21 cellular contexts compared by ENCODE assay signal in the genomic region with DNA sequence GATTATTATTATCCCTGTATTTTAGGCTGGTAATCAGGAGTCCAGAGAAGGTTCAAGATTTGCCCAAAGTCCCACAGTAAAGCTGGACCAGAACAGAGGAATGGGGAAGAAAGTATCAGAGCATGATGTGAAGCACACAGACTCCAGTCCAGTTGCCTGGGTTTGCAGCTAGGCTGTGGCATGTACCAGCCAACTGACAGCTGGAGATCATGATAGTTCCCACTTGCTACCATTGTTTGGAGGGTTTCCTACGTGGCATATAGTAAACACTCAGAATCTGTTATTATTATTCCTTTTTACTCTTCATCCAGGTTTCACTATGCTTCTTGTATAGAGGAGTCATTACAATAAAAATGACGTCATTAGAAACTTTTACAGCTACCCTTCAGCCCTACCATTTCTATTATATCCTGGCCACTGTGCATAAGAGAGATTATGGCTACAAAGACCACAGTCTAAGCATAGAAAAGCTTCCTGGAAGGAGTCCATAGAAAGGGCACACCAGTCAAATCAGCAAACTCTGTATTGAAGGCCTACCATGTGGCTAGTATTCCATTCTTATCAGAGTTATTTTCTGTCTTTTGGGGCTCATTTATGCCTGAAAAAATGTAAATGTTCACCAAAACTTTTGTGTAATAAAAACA.
DNase-seq lines count a peak whose midpoint lies in the region; ATAC-seq and TF ChIP-seq lines count a peak whose summit lies in the region.
"Had no signal": no experiment of that assay in that cellular context is flagged by ENCODE, and none has a peak within 500 bp of the region (broad histone marks: within the 10 kb centered on the region; RNA-seq: fewer than 3 reads in every experiment).

No MANE protein-coding gene starts in this region.

- H3K4me1 Mint-ChIP-seq in activated CD4-positive, alpha-beta T cell treated with anti-CD3 and anti-CD28 coated beads for 36 hours, result no peaks in the 10 kb centered on the region

- TF ChIP-seq CTCF in left ventricle myocardium inferior (IDR thresholded peaks at IDR 0.05; ENCODE audit: borderline replicate concordance), result no peak

- H3K4me1 ChIP-seq in left ventricle myocardium inferior, result peaks cover 26% of the 10 kb centered on the region
- H3K4me1 ChIP-seq: A549 had no signal

- POLR2A ChIA-PET in activated CD4-positive, alpha-beta T cell treated with anti-CD3 and anti-CD28 coated beads for 36 hours (lab: Charles Lee), result no interaction called here

- CTCF ChIA-PET in activated CD4-positive, alpha-beta T cell treated with anti-CD3 and anti-CD28 coated beads for 36 hours (lab: Charles Lee), result interaction anchor here (0.6 to 0.9 kb wide), 2 partner anchors 9 to 11 kb away, joined by 3 read pairs; no protein-coding TSS in a partner anchor

- H3K9me3 ChIP-seq in left ventricle myocardium inferior (replicated peaks), result no peaks in the 10 kb centered on the region
- H3K9me3 ChIP-seq in MG63, result no peaks in the 10 kb centered on the region
- H3K9me3 ChIP-seq: A549 had no signal

- peak overlapping the region; percentile 48 for H3K27ac ChIP-seq in left ventricle myocardium inferior (replicated peaks)
- H3K27ac ChIP-seq: A549, KMS-11 had no signal

- no peak overlapping the region for H3K4me3 Mint-ChIP-seq in activated CD4-positive, alpha-beta T cell treated with anti-CD3 and anti-CD28 coated beads for 36 hours
- H3K4me3 Mint-ChIP-seq: CD4-positive, alpha-beta memory T cell; T-cell had no signal

- ATAC-seq in Right ventricle myocardium superior (ENCODE audit: poor library complexity) (no peak), GM18511 (IDR thresholded peaks at IDR 0.05; ENCODE audit: unreplicated experiment) (no peak)
- no peak for ATAC-seq in activated CD4-positive, alpha-beta T cell treated with anti-CD3 and anti-CD28 coated beads for 36 hours
- ATAC-seq: A549, HCT116, Panc1, SK-N-SH treated with all-trans-retinoic acid at 6 μM for 48 hours, T-cell had no signal

- H3K4me3 ChIP-seq in left ventricle myocardium inferior (no peak overlapping the region), MG63 (no peak overlapping the region)
- H3K4me3 ChIP-seq: A549 had no signal

- H3K36me3 Mint-ChIP-seq in activated CD4-positive, alpha-beta T cell treated with anti-CD3 and anti-CD28 coated beads for 36 hours (ENCODE audit: low read depth), result no peaks in the 10 kb centered on the region
- H3K36me3 Mint-ChIP-seq: CD4-positive, alpha-beta memory T cell; T-cell had no signal

- no peak for DNase-seq in left ventricle myocardium inferior
- no peak for DNase-seq in Right ventricle myocardium superior
- peak; percentile 1 for DNase-seq in OCI-M1 (lab: John Stamatoyannopoulos, UW)
- peak; percentile 79 for DNase-seq in myocyte (ENCODE audit: low read depth)
- no peak for DNase-seq in activated CD4-positive, alpha-beta T cell treated with anti-CD3 and anti-CD28 coated beads for 36 hours
- DNase-seq in MG63, result no peak
- DNase-seq: CD4-positive, alpha-beta memory T cell; DMS53; EL; GOT3; NCI-H146; NCI-H2081 treated with DMSO at 0.1 percent for 48 hours; NCI-H748 treated with DMSO at 0.1 percent for 48 hours; SHP77 treated with DMSO at 0.1 percent for 48 hours; T-cell had no signal

- no peaks in the 10 kb centered on the region for H3K9me3 Mint-ChIP-seq in activated CD4-positive, alpha-beta T cell treated with anti-CD3 and anti-CD28 coated beads for 36 hours (ENCODE audit: low read depth)
- H3K9me3 Mint-ChIP-seq: CD4-positive, alpha-beta memory T cell; T-cell had no signal

- no peaks in the 10 kb centered on the region for H3K36me3 ChIP-seq in left ventricle myocardium inferior
- H3K36me3 ChIP-seq in MG63, result no peaks in the 10 kb centered on the region

- H3K27me3 ChIP-seq in left ventricle myocardium inferior (ENCODE audit: low read depth) (no peaks in the 10 kb centered on the region), MG63 (no peaks in the 10 kb centered on the region)

- intact Hi-C loops in left ventricle myocardium inferior (cut with micrococcal nuclease) (no loop called here), Right ventricle myocardium superior (cut with DNase I) (no loop called here)
- intact Hi-C loops in activated CD4-positive, alpha-beta T cell treated with anti-CD3 and anti-CD28 coated beads for 36 hours (cut with DNase I, micrococcal nuclease), result no loop called here

- H3K27me3 Mint-ChIP-seq in activated CD4-positive, alpha-beta T cell treated with anti-CD3 and anti-CD28 coated beads for 36 hours, result no peaks in the 10 kb centered on the region
- H3K27me3 Mint-ChIP-seq: CD4-positive, alpha-beta memory T cell; T-cell had no signal

- H3K27ac Mint-ChIP-seq in activated CD4-positive, alpha-beta T cell treated with anti-CD3 and anti-CD28 coated beads for 36 hours, result no peak overlapping the region
- H3K27ac Mint-ChIP-seq: CD4-positive, alpha-beta memory T cell; T-cell had no signal

Comparison
In these comparisons a context has a peak if more than half of its experiments do, and no peak if none do; other contexts are left out.
1. DNase-seq: peak in OCI-M1 (single experiment) and myocyte (single experiment); none in left ventricle myocardium inferior (single experiment), Right ventricle myocardium superior (single experiment), activated CD4-positive, alpha-beta T cell treated with anti-CD3 and anti-CD28 coated beads for 36 hours (single experiment) and MG63 (single experiment).